1 cellular context compared by ENCODE assay signal in genomic region chr5:112653638-112654037, GRCh38.
TF ChIP-seq lines count a peak whose summit lies in the region.

No MANE protein-coding gene starts in this region.

TF ChIP-seq in HepG2, 621 proteins besides CTCF, POLR2A, EP300 and RAD21 (continued from another document):
- TF ChIP-seq BATF2 (CRISPR knock-in tag; IDR thresholded peaks at IDR 0.05) (no peak), XBP1 (CRISPR knock-in tag; IDR thresholded peaks at IDR 0.05) (no peak), KLF11 (CRISPR knock-in tag; IDR thresholded peaks at IDR 0.05) (no peak), RFX3 (CRISPR knock-in tag; IDR thresholded peaks at IDR 0.05) (no peak), E2F5 (CRISPR knock-in tag; conservative IDR thresholded peaks at IDR 0.05) (no peak), ZNF354B (CRISPR knock-in tag; IDR thresholded peaks at IDR 0.05) (no peak), DMTF1 (CRISPR knock-in tag; IDR thresholded peaks at IDR 0.05) (no peak), USF2 (IDR thresholded peaks at IDR 0.05; ENCODE audit: low read depth, low read length) (no peak), USF2 (CRISPR knock-in tag; IDR thresholded peaks at IDR 0.05; ENCODE audit: borderline replicate concordance) (no peak), THAP9 (CRISPR knock-in tag; IDR thresholded peaks at IDR 0.05; ENCODE audit: borderline replicate concordance) (no peak), ZNF501 (CRISPR knock-in tag; IDR thresholded peaks at IDR 0.05) (no peak), ZNF562 (CRISPR knock-in tag; IDR thresholded peaks at IDR 0.05; ENCODE audit: borderline replicate concordance) (no peak)
- TF ChIP-seq, protein P1, sequence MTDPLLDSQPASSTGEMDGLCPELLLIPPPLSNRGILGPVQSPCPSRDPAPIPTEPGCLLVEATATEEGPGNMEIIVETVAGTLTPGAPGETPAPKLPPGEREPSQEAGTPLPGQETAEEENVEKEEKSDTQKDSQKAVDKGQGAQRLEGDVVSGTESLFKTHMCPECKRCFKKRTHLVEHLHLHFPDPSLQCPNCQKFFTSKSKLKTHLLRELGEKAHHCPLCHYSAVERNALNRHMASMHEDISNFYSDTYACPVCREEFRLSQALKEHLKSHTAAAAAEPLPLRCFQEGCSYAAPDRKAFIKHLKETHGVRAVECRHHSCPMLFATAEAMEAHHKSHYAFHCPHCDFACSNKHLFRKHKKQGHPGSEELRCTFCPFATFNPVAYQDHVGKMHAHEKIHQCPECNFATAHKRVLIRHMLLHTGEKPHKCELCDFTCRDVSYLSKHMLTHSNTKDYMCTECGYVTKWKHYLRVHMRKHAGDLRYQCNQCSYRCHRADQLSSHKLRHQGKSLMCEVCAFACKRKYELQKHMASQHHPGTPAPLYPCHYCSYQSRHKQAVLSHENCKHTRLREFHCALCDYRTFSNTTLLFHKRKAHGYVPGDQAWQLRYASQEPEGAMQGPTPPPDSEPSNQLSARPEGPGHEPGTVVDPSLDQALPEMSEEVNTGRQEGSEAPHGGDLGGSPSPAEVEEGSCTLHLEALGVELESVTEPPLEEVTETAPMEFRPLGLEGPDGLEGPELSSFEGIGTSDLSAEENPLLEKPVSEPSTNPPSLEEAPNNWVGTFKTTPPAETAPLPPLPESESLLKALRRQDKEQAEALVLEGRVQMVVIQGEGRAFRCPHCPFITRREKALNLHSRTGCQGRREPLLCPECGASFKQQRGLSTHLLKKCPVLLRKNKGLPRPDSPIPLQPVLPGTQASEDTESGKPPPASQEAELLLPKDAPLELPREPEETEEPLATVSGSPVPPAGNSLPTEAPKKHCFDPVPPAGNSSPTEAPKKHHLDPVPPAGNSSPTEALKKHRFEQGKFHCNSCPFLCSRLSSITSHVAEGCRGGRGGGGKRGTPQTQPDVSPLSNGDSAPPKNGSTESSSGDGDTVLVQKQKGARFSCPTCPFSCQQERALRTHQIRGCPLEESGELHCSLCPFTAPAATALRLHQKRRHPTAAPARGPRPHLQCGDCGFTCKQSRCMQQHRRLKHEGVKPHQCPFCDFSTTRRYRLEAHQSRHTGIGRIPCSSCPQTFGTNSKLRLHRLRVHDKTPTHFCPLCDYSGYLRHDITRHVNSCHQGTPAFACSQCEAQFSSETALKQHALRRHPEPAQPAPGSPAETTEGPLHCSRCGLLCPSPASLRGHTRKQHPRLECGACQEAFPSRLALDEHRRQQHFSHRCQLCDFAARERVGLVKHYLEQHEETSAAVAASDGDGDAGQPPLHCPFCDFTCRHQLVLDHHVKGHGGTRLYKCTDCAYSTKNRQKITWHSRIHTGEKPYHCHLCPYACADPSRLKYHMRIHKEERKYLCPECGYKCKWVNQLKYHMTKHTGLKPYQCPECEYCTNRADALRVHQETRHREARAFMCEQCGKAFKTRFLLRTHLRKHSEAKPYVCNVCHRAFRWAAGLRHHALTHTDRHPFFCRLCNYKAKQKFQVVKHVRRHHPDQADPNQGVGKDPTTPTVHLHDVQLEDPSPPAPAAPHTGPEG (CRISPR knock-in tag; IDR thresholded peaks at IDR 0.05), result no peak
- TF ChIP-seq, protein P2, sequence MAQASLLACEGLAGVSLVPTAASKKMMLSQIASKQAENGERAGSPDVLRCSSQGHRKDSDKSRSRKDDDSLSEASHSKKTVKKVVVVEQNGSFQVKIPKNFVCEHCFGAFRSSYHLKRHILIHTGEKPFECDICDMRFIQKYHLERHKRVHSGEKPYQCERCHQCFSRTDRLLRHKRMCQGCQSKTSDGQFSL (CRISPR knock-in tag; IDR thresholded peaks at IDR 0.05), result no peak
